Comparison of ENCODE assay signal across 10 cellular contexts in the genomic region with DNA sequence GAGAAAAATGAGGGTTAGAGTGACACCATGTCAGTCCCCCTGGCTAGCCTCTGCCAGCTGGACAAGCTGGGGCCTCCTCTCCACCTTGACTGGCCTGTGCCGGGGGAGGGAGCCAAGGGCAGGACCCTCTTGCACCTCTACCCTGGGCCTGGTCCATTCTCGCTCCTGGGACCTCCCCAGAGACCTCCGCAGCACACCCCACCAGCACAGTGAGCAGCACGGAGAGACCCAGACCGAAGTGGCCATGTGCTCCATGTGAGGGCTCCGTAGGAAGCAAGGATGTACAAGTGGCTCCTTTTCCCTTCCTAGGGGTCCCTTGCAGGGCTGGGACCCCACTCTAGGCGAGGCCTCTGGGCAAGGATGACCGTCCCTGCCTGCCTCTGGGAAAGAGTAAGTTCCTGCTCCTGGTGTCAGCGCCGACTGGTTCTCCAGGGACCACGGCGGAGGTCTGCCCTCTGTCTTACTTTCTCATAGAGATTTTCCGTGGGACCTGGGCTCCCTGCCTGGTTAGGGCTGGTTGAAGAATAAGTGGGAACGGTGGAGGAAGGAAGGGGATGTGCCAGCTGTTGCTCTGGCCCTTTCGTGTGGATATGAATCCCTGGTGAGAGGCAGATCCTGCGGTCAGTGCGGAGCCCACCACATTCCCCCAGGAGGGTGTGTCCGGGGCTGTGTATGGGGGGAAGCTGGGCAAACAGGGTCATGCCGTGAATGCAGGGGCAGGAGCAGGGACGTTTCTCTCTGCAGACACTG.
DNase-seq lines count a peak whose midpoint lies in the region; ATAC-seq and TF ChIP-seq lines count a peak whose summit lies in the region.
"Had no signal": no experiment of that assay in that cellular context is flagged by ENCODE, and none has a peak within 500 bp of the region (broad histone marks: within the 10 kb centered on the region; RNA-seq: fewer than 3 reads in every experiment).

No MANE protein-coding gene starts in this region.

- no peaks in the 10 kb centered on the region for H3K36me3 ChIP-seq in SJSA1

- H3K9me3 ChIP-seq in SJSA1 (replicated peaks), result peaks cover 4% of the 10 kb centered on the region; the same call in 1 of the 2 replicates

- H3K4me1 ChIP-seq in SJSA1 (replicated peaks), result peaks cover 12% of the 10 kb centered on the region

- DNase-seq in 8988T (peak; percentile 3), SJSA1 (ENCODE audit: low read depth in 1 of 2, low spot score in 2 of 2) (peak in 1 of 2 experiments; percentile 46), fibroblast of the aortic adventitia (ENCODE audit: low read depth) (peak; percentile 30), omental fat pad (ENCODE audit: low spot score) (peak; percentile 22), NK-92 (lab: John Stamatoyannopoulos, UW; ENCODE audit: unreplicated experiment) (no peak), NCI-H526 (lab: John Stamatoyannopoulos, UW) (no peak), NOMO-1 (lab: John Stamatoyannopoulos, UW; ENCODE audit: unreplicated experiment in 2 of 2) (no peak)
- DNase-seq: stimulated activated naive B cell treated with anti-CD40 and anti-IgM and Interleukin-4, amounts not matched to agents 10 μg/mL and 1 μg/mL and 100 μg/mL, for 72 hours had no signal

- peak overlapping the region; percentile 27 for H3K27ac ChIP-seq in SJSA1
- H3K27ac ChIP-seq: epithelial cell of prostate had no signal

- H3K4me3 ChIP-seq in SJSA1, result no peak overlapping the region
- H3K4me3 ChIP-seq in fibroblast of the aortic adventitia (ENCODE audit: low read depth, low read length), result no peak overlapping the region

- TF ChIP-seq CTCF in fibroblast of the aortic adventitia (IDR thresholded peaks at IDR 0.05; ENCODE audit: insufficient read depth, low read length) (no peak), omental fat pad (IDR thresholded peaks at IDR 0.05) (no peak)

- no peaks in the 10 kb centered on the region for H3K27me3 ChIP-seq in SJSA1 (replicated peaks)

- ATAC-seq in omental fat pad (ENCODE audit: low FRiP score), result no peak
- ATAC-seq in GM18498 (IDR thresholded peaks at IDR 0.05; ENCODE audit: unreplicated experiment), result no peak
- ATAC-seq: stimulated activated naive B cell treated with anti-CD40 and anti-IgM and Interleukin-4, amounts not matched to agents 10 μg/mL and 1 μg/mL and 100 μg/mL, for 72 hours had no signal

Comparison
In these comparisons a context has a peak if more than half of its experiments do, and no peak if none do; other contexts are left out.
1. DNase-seq: peak in 8988T (single experiment), fibroblast of the aortic adventitia (single experiment) and omental fat pad (single experiment); none in NK-92 (single experiment), NCI-H526 (0 of 2) and NOMO-1 (0 of 2).